ENCODE assay signal across 11 cellular contexts in genomic region chr3:14915636-14916222, GRCh38. TPM values are rescaled to one million over a fixed set of nuclear protein-coding genes. Genes with fewer than 3 reads are reported as not detected.
DNase-seq lines count a peak whose midpoint lies in the region; FAIRE-seq and TF ChIP-seq lines count a peak whose summit lies in the region.
"Had no signal": no experiment of that assay in that cellular context is flagged by ENCODE, and none has a peak within 500 bp of the region (broad histone marks: within the 10 kb centered on the region; RNA-seq: fewer than 3 reads in every experiment).

No MANE protein-coding gene starts in this region.

- in situ Hi-C loops in GM13977 (cut with MboI; ENCODE audit: low pct_unique_long_range_greater_than_20kb, low sequenced_read_pairs, unreplicated experiment) = loop anchor here (25.0 kb wide), 1 partner anchor 253 kb away; the partner anchor contains the start of gene CCDC174

- FAIRE-seq in keratinocyte (lab: Jason Lieb, UNC) = no peak

- no peaks in the 10 kb centered on the region for H3K36me3 Mint-ChIP-seq in activated CD4-positive, alpha-beta memory T cell treated with anti-CD3 and anti-CD28 coated beads for 36 hours

- no peak overlapping the region for H3K4me2 ChIP-seq in keratinocyte (ENCODE audit: control insufficient read depth, extremely low read depth, insufficient read depth, low read depth, low read length)

- no peaks in the 10 kb centered on the region for H3K9me1 ChIP-seq in keratinocyte (ENCODE audit: control insufficient read depth, extremely low read depth, insufficient read depth, low read length)

- DNase-seq in AG09309 (ENCODE audit: low read depth) (no peak), GM13977 (ENCODE audit: low spot score) (no peak), keratinocyte (ENCODE audit: low read depth, low spot score) (no peak), LoVo (ENCODE audit: low spot score) (no peak), NOMO-1 (lab: John Stamatoyannopoulos, UW; ENCODE audit: unreplicated experiment in 2 of 2) (no peak), GM03348 (ENCODE audit: low spot score) (no peak), inferior parietal cortex (ENCODE audit: extremely low spot score) (no peak)
- peak; percentile 33 for DNase-seq in activated CD4-positive, alpha-beta memory T cell treated with anti-CD3 and anti-CD28 coated beads for 36 hours
- DNase-seq: Caco-2, NCI-H226 had no signal

- no peaks in the 10 kb centered on the region for H3K27me3 Mint-ChIP-seq in activated CD4-positive, alpha-beta memory T cell treated with anti-CD3 and anti-CD28 coated beads for 36 hours

- H3K9me3 ChIP-seq in keratinocyte (ENCODE audit: control insufficient read depth, low read depth, low read length) = no peaks in the 10 kb centered on the region
- H3K9me3 ChIP-seq: Caco-2 had no signal

- no peak overlapping the region for H3K4me3 Mint-ChIP-seq in activated CD4-positive, alpha-beta memory T cell treated with anti-CD3 and anti-CD28 coated beads for 36 hours
- H3K4me3 Mint-ChIP-seq: activated T-helper 1 cell treated with anti-CD3 and anti-CD28 coated beads, Interleukin-12 subunit alpha, Interleukin-12 subunit beta, Interleukin-2, Interleukin-4 antibody, amounts not matched to agents 30 ng/mL and 10 ng/mL and 1 ng/mL, durations not matched to agents 14 hours and 24 hours and 36 hours had no signal

- TF ChIP-seq CTCF in AG09309 (IDR thresholded peaks at IDR 0.05; ENCODE audit: control insufficient read depth, insufficient read depth, low read depth, low read length, missing control alignments) (peak; percentile 11), GM13977 (IDR thresholded peaks at IDR 0.05; ENCODE audit: extremely low read depth, insufficient read depth, missing control alignments) (peak; percentile 36), keratinocyte (optimal IDR thresholded peaks at IDR 0.05 in 1 of 3, IDR thresholded peaks at IDR 0.05 in 1 of 3, conservative IDR thresholded peaks at IDR 0.05 in 1 of 3; ENCODE audit: extremely low read depth in 1 of 3, insufficient read depth in 2 of 3, low read length in 3 of 3) (peak in 2 of 3 experiments; percentile 30 to 60)

- no peaks in the 10 kb centered on the region for H3K4me1 ChIP-seq in keratinocyte (ENCODE audit: control insufficient read depth, extremely low read depth, insufficient read depth, low read length)
- H3K4me1 ChIP-seq: Caco-2 had no signal

- no peak overlapping the region for H2AFZ ChIP-seq in keratinocyte (ENCODE audit: control insufficient read depth, low read length)

- H4K20me1 ChIP-seq in keratinocyte (ENCODE audit: control insufficient read depth, extremely low read depth, insufficient read depth, low read length) = no peaks in the 10 kb centered on the region

- H3K27ac Mint-ChIP-seq in activated CD4-positive, alpha-beta memory T cell treated with anti-CD3 and anti-CD28 coated beads for 36 hours = no peak overlapping the region
- H3K27ac Mint-ChIP-seq: activated T-helper 1 cell treated with anti-CD3 and anti-CD28 coated beads, Interleukin-12 subunit alpha, Interleukin-12 subunit beta, Interleukin-2, Interleukin-4 antibody, amounts not matched to agents 30 ng/mL and 10 ng/mL and 1 ng/mL, durations not matched to agents 14 hours and 24 hours and 36 hours had no signal

- CTCF ChIA-PET in activated CD4-positive, alpha-beta memory T cell treated with anti-CD3 and anti-CD28 coated beads for 36 hours (lab: Charles Lee) = interaction anchor here (0.6 to 0.9 kb wide), 2 partner anchors 77 to 125 kb away, joined by 3 to 4 read pairs; no protein-coding TSS in a partner anchor

- H3K36me3 ChIP-seq in keratinocyte (ENCODE audit: control insufficient read depth in 2 of 2, extremely low read depth in 1 of 2, insufficient read depth in 2 of 2, low read length in 2 of 2) = no peaks in the 10 kb centered on the region

- H3K4me3 ChIP-seq in AG09309 (ENCODE audit: control insufficient read depth, low read depth, low read length) = no peak overlapping the region
- no peak overlapping the region for H3K4me3 ChIP-seq in keratinocyte (ENCODE audit: control insufficient read depth in 2 of 3, extremely low read depth in 1 of 3, insufficient read depth in 2 of 3, low read depth in 1 of 3, low read length in 3 of 3)

- intact Hi-C loops in activated CD4-positive, alpha-beta memory T cell treated with anti-CD3 and anti-CD28 coated beads for 36 hours (cut with micrococcal nuclease) = no loop called here

- no peak overlapping the region for H3K27ac ChIP-seq in keratinocyte (ENCODE audit: control insufficient read depth, insufficient read depth, low read length)

- no peaks in the 10 kb centered on the region for H3K9me3 Mint-ChIP-seq in activated CD4-positive, alpha-beta memory T cell treated with anti-CD3 and anti-CD28 coated beads for 36 hours
- H3K9me3 Mint-ChIP-seq: activated T-helper 1 cell treated with anti-CD3 and anti-CD28 coated beads, Interleukin-12 subunit alpha, Interleukin-12 subunit beta, Interleukin-2, Interleukin-4 antibody, amounts not matched to agents 30 ng/mL and 10 ng/mL and 1 ng/mL, durations not matched to agents 14 hours and 24 hours and 36 hours had no signal

- no peaks in the 10 kb centered on the region for H3K4me1 Mint-ChIP-seq in activated CD4-positive, alpha-beta memory T cell treated with anti-CD3 and anti-CD28 coated beads for 36 hours (ENCODE audit: low read depth)

- H3K9ac ChIP-seq in keratinocyte (ENCODE audit: control insufficient read depth, extremely low read depth, insufficient read depth, low read length) = no peak overlapping the region

- dilution Hi-C loops in keratinocyte (cut with MboI; ENCODE audit: extremely low pct_ligation_motif_present, low sequenced_read_pairs) = no loop called here

- POLR2A ChIA-PET in activated CD4-positive, alpha-beta memory T cell treated with anti-CD3 and anti-CD28 coated beads for 36 hours (lab: Charles Lee) = no interaction called here

- peaks cover 41% of the 10 kb centered on the region for H3K27me3 ChIP-seq in keratinocyte (ENCODE audit: control insufficient read depth, extremely low read depth, insufficient read depth, low read length)

- H3K79me2 ChIP-seq in keratinocyte (ENCODE audit: control insufficient read depth, insufficient read depth, low read length) = no peaks in the 10 kb centered on the region

RNA-seq across cellular contexts. Expression of gene NR2C2, which starts 31.7 kb away (rescaled TPM):
- 10 to 100 TPM; 49.5 to 51.1 TPM for total RNA-seq in activated CD4-positive, alpha-beta memory T cell treated with anti-CD3 and anti-CD28 coated beads for 36 hours
- polyA plus RNA-seq in keratinocyte = 7.0 to 12.6 TPM (median 9.4 TPM) in 3 replicates
- polyA plus RNA-seq in keratinocyte (2011; ENCODE audit: low read depth) = 11.3 TPM
- polyA plus RNA-seq in keratinocyte (2011; cell fraction: cytosol; rRNA removed) = 5.1 and 7.7 TPM in 2 replicates
- polyA plus RNA-seq in keratinocyte (2011; cell fraction: nucleus; rRNA removed) = 32.9 and 34.9 TPM in 2 replicates
- 10.4 and 11.0 TPM in 2 replicates for polyA plus RNA-seq in keratinocyte (2012; ENCODE audit: low replicate concordance)
- 15.0 to 31.6 TPM (median 23.4 TPM) in 3 replicates for polyA minus RNA-seq in keratinocyte
- 13.8 TPM for polyA minus RNA-seq in keratinocyte (2011; cell fraction: cytosol; rRNA and poly(A)+ RNA removed)
- polyA minus RNA-seq in keratinocyte (2011; cell fraction: nucleus; rRNA and poly(A)+ RNA removed) = 22.8 and 39.6 TPM in 2 replicates
